ENCODE assay signal across 18 cellular contexts in genomic region chr7:135362871-135363270, GRCh38.
DNase-seq lines count a peak whose midpoint lies in the region; ATAC-seq, FAIRE-seq and TF ChIP-seq lines count a peak whose summit lies in the region.
"Had no signal": no experiment of that assay in that cellular context is flagged by ENCODE, and none has a peak within 500 bp of the region (broad histone marks: within the 10 kb centered on the region; RNA-seq: fewer than 3 reads in every experiment).

No MANE protein-coding gene starts in this region.

- no peaks in the 10 kb centered on the region for H3K36me3 ChIP-seq in KMS-11 (ENCODE audit: insufficient read depth)
- H3K36me3 ChIP-seq in H1 (ENCODE audit: control insufficient read depth in 2 of 4, insufficient read depth in 4 of 4, low read length in 3 of 4), result no peaks in the 10 kb centered on the region; a peak in 2 of 8 replicates
- no peaks in the 10 kb centered on the region for H3K36me3 ChIP-seq in mesendoderm (ENCODE audit: control insufficient read depth, insufficient read depth, low read length)
- no peaks in the 10 kb centered on the region for H3K36me3 ChIP-seq in prostate gland

- H3K23ac ChIP-seq in H1 (ENCODE audit: insufficient read length), result no peak overlapping the region
- H3K23ac ChIP-seq in mesendoderm (ENCODE audit: low read length), result no peak overlapping the region

- no peaks in the 10 kb centered on the region for H3K79me1 ChIP-seq in H1 (ENCODE audit: low read depth, low read length)
- H3K79me1 ChIP-seq in mesendoderm (ENCODE audit: low read length), result no peaks in the 10 kb centered on the region

- H3K23me2 ChIP-seq in H1 (ENCODE audit: low read depth, low read length), result no peaks in the 10 kb centered on the region

- no peak overlapping the region for H2BK12ac ChIP-seq in H1 (ENCODE audit: low read depth, low read length)

- no peak overlapping the region for H2AFZ ChIP-seq in KMS-11 (ENCODE audit: low read depth)
- no peak overlapping the region for H2AFZ ChIP-seq in H1 (ENCODE audit: low read length)

- no peak overlapping the region for H2AK5ac ChIP-seq in H1 (ENCODE audit: low read depth, low read length)
- no peak overlapping the region for H2AK5ac ChIP-seq in mesendoderm (ENCODE audit: low read length)

- no peaks in the 10 kb centered on the region for H3K79me2 ChIP-seq in KMS-11 (ENCODE audit: insufficient read depth, low read depth)
- H3K79me2 ChIP-seq in H1 (ENCODE audit: control insufficient read depth in 1 of 2, insufficient read depth in 2 of 2, low read length in 2 of 2), result no peaks in the 10 kb centered on the region
- H3K79me2 ChIP-seq in mesendoderm (ENCODE audit: control insufficient read depth, insufficient read depth, low read length), result no peaks in the 10 kb centered on the region

- FAIRE-seq in H1 (lab: Jason Lieb, UNC), result no peak
- FAIRE-seq in RCC 7860 (lab: Jason Lieb, UNC), result no peak

- H4K5ac ChIP-seq in H1 (ENCODE audit: insufficient read length, low read depth, low read length) (no peak overlapping the region), mesendoderm (ENCODE audit: low read length) (no peak overlapping the region)

- H2BK120ac ChIP-seq in H1 (replicated peaks; ENCODE audit: low read depth, low read length) (no peak overlapping the region), mesendoderm (ENCODE audit: low read depth, low read length) (no peak overlapping the region)

- no peak for TF ChIP-seq EP300 in H1 (IDR thresholded peaks at IDR 0.05; ENCODE audit: borderline replicate concordance in 1 of 2, low read depth in 2 of 2, low read length in 2 of 2)

- POLR2A ChIA-PET in H1 (lab: Charles Lee; ENCODE audit: partially characterized antibody), result interaction anchor here (0.6 to 1.3 kb wide), 3 partner anchors 9 to 313 kb away, joined by 3 read pairs; no protein-coding TSS in a partner anchor

- H3K56ac ChIP-seq in H1 (replicated peaks; ENCODE audit: insufficient read length, low read depth, low read length) (no peak overlapping the region), mesendoderm (ENCODE audit: low read length) (no peak overlapping the region)

- H3K4me3 ChIP-seq in KMS-11 (IDR thresholded peaks at IDR 0.05; ENCODE audit: insufficient read depth, low read depth, low read length), result no peak overlapping the region
- no peak overlapping the region for H3K4me3 ChIP-seq in H1 (ENCODE audit: extremely low read depth in 1 of 4, insufficient read depth in 2 of 4, low read depth in 3 of 4, low read length in 4 of 4)
- no peak overlapping the region for H3K4me3 ChIP-seq in mesendoderm (ENCODE audit: low read length)
- no peak overlapping the region for H3K4me3 ChIP-seq in prostate gland
- H3K4me3 ChIP-seq: gastroesophageal sphincter, lower lobe of right lung, thoracic aorta had no signal

- TF ChIP-seq CTCF in KMS-11 (conservative IDR thresholded peaks at IDR 0.05; ENCODE audit: low read depth, low read length), result peak; percentile 37
- peak; percentile 60 to 78 (median 75) for TF ChIP-seq CTCF in H1 (IDR thresholded peaks at IDR 0.05; ENCODE audit: control extremely low read depth in 1 of 3, insufficient read depth in 1 of 3, low read depth in 1 of 3, low read length in 3 of 3)
- TF ChIP-seq CTCF in prostate gland (IDR thresholded peaks at IDR 0.05), result no peak

- no peak overlapping the region for H4K91ac ChIP-seq in H1 (replicated peaks; ENCODE audit: insufficient read length, low read length)

- H2BK15ac ChIP-seq in H1 (ENCODE audit: low read length) (no peak overlapping the region), mesendoderm (replicated peaks; ENCODE audit: low read depth) (no peak overlapping the region)

- ATAC-seq in HG02938 (IDR thresholded peaks at IDR 0.05; ENCODE audit: unreplicated experiment), result no peak
- ATAC-seq: activated CD8-positive, alpha-beta memory T cell treated with anti-CD3 and anti-CD28 coated beads, Interleukin-2, amount 10 ng/mL, durations not matched to agents 7 days and 5 days; gastroesophageal sphincter; lower lobe of right lung had no signal

- intact Hi-C loops in prostate gland (cut with DNase I), result no loop called here

- no peak overlapping the region for H3K4ac ChIP-seq in H1 (replicated peaks; ENCODE audit: insufficient read length, low read depth, low read length)
- H3K4ac ChIP-seq in mesendoderm (ENCODE audit: low read depth, low read length), result no peak overlapping the region

- H3K9ac ChIP-seq in KMS-11 (no peak overlapping the region), H1 (replicated peaks in 1 of 4; ENCODE audit: extremely low read depth in 1 of 4, low read depth in 3 of 4, low read length in 3 of 4) (no peak overlapping the region), mesendoderm (ENCODE audit: low read length) (no peak overlapping the region)

- H3K27me3 ChIP-seq in KMS-11 (ENCODE audit: insufficient read depth, low read depth) (no peaks in the 10 kb centered on the region), H1 (replicated peaks in 1 of 4; ENCODE audit: control insufficient read depth in 3 of 4, extremely low read depth in 1 of 4, insufficient read depth in 3 of 4, low read length in 3 of 4) (no peaks in the 10 kb centered on the region), mesendoderm (ENCODE audit: insufficient read depth, low read length, poor library complexity) (no peaks in the 10 kb centered on the region), prostate gland (replicated peaks; ENCODE audit: insufficient read depth) (no peaks in the 10 kb centered on the region)
- H3K27me3 ChIP-seq: gastroesophageal sphincter had no signal

- H3K14ac ChIP-seq in H1 (ENCODE audit: insufficient read length), result no peak overlapping the region

- no peaks in the 10 kb centered on the region for H3K4me1 ChIP-seq in KMS-11 (ENCODE audit: low read depth, poor library complexity, severe bottlenecking)
- no peaks in the 10 kb centered on the region for H3K4me1 ChIP-seq in H1 (replicated peaks in 1 of 4; ENCODE audit: control insufficient read depth in 3 of 4, insufficient read depth in 4 of 4, low read length in 3 of 4)
- no peaks in the 10 kb centered on the region for H3K4me1 ChIP-seq in mesendoderm (ENCODE audit: control insufficient read depth, low read depth, low read length)
- no peaks in the 10 kb centered on the region for H3K4me1 ChIP-seq in prostate gland (replicated peaks)
- H3K4me1 ChIP-seq: lower lobe of right lung had no signal

- DNase-seq in ELF-1 (ENCODE audit: low read depth, low spot score) (peak; percentile 16), H1 (ENCODE audit: low read depth in 1 of 2, low spot score in 2 of 2) (peak in 1 of 2 experiments; percentile 72), mesendoderm (peak; percentile 27), RCC 7860 (ENCODE audit: low spot score) (no peak), NCI-H345 (lab: John Stamatoyannopoulos, UW) (no peak), prostate gland (ENCODE audit: low spot score) (no peak)
- DNase-seq: activated CD8-positive, alpha-beta memory T cell treated with anti-CD3 and anti-CD28 coated beads, Interleukin-2, amount 10 ng/mL, durations not matched to agents 7 days and 5 days; activated gamma-delta T cell; AML-193; Calu3; GDM1; lower lobe of right lung; posterior cingulate gyrus; SHP77 treated with DMSO at 0.1 percent for 48 hours had no signal

- H2BK5ac ChIP-seq in H1 (ENCODE audit: low read depth, low read length) (no peak overlapping the region), mesendoderm (ENCODE audit: low read length) (no peak overlapping the region)

- H4K20me1 ChIP-seq in KMS-11 (ENCODE audit: insufficient read depth), result no peaks in the 10 kb centered on the region
- no peaks in the 10 kb centered on the region for H4K20me1 ChIP-seq in H1 (replicated peaks in 1 of 2; ENCODE audit: control insufficient read depth in 1 of 2, insufficient read depth in 2 of 2, low read length in 2 of 2)

- CTCF ChIA-PET in H1 (lab: Charles Lee; ENCODE audit: partially characterized antibody), result interaction anchor here (0.6 to 6.2 kb wide), 27 partner anchors 8 to 295 kb away, joined by 3 to 61 read pairs (median 4); partner anchors contain the start of gene STRA8

- H3K27ac ChIP-seq in KMS-11 (no peak overlapping the region), H1 (ENCODE audit: low read depth, low read length) (no peak overlapping the region), mesendoderm (ENCODE audit: low read depth, low read length) (no peak overlapping the region), prostate gland (no peak overlapping the region)
- H3K27ac ChIP-seq: gastroesophageal sphincter, lower lobe of right lung, thoracic aorta had no signal

- H2BK20ac ChIP-seq in H1 (ENCODE audit: low read length), result no peak overlapping the region

- no peak overlapping the region for H3K4me2 ChIP-seq in KMS-11
- H3K4me2 ChIP-seq in H1 (ENCODE audit: insufficient read depth in 1 of 2, low read depth in 2 of 2, low read length in 2 of 2), result no peak overlapping the region
- no peak overlapping the region for H3K4me2 ChIP-seq in mesendoderm (ENCODE audit: low read length)

- no peak overlapping the region for H3K18ac ChIP-seq in H1 (ENCODE audit: extremely low read depth, low read length)
- no peak overlapping the region for H3K18ac ChIP-seq in mesendoderm (ENCODE audit: low read length)

- H3K9me3 ChIP-seq in H1 (ENCODE audit: insufficient read depth in 2 of 2, low read depth in 1 of 2, low read length in 1 of 2), result no peaks in the 10 kb centered on the region
- H3K9me3 ChIP-seq in prostate gland, result no peaks in the 10 kb centered on the region
- H3K9me3 ChIP-seq: gastroesophageal sphincter, lower lobe of right lung, thoracic aorta had no signal

- no peak for TF ChIP-seq POLR2A in H1 (IDR thresholded peaks at IDR 0.05; ENCODE audit: control extremely low read depth in 1 of 2, low read depth in 2 of 2, low read length in 2 of 2)
- no peak for TF ChIP-seq POLR2A in prostate gland (IDR thresholded peaks at IDR 0.05)

- WGBS in H1 (ENCODE audit: extremely low coverage in 1 of 2, insufficient coverage in 1 of 2, insufficient read length in 1 of 2, insufficient replicate concordance in 2 of 2, low coverage in 1 of 2, low lambda C conversion rate in 2 of 2, missing lambda C conversion rate in 1 of 2), 2 experiments, result 79% methylated on average over 7 of the region's 7 CpGs; no CpG with 5 or more reads in 1 of the 2 experiments
- no CpG with 5 or more reads among the region's 7 CpGs for WGBS in mesendoderm (ENCODE audit: extremely low coverage, insufficient coverage, low lambda C conversion rate)
- 95% methylated on average over 7 of the region's 7 CpGs for WGBS in prostate gland

- TF ChIP-seq RAD21 in H1 (IDR thresholded peaks at IDR 0.05 in 1 of 2, conservative IDR thresholded peaks at IDR 0.05 in 1 of 2; ENCODE audit: low read depth in 2 of 2, low read length in 2 of 2), result peak; percentile 26 to 44; a peak in 3 of 4 replicates

- H4K8ac ChIP-seq in H1 (ENCODE audit: extremely low read depth, insufficient read depth, low read length) (no peak overlapping the region), mesendoderm (ENCODE audit: low read depth, low read length) (no peak overlapping the region)

TF ChIP-seq in H1, 55 proteins besides CTCF, POLR2A, EP300 and RAD21 (continues in another document):
- TF ChIP-seq ZNF274 (IDR thresholded peaks at IDR 0.05; ENCODE audit: borderline replicate concordance, extremely low read depth, low read length) (no peak), CHD2 (IDR thresholded peaks at IDR 0.05; ENCODE audit: low read length) (no peak), SIN3A (conservative IDR thresholded peaks at IDR 0.05 in 1 of 2, IDR thresholded peaks at IDR 0.05 in 1 of 2; ENCODE audit: low read depth in 1 of 2, low read length in 2 of 2) (no peak), JUN (IDR thresholded peaks at IDR 0.05; ENCODE audit: low read depth, low read length) (no peak), KDM1A (IDR thresholded peaks at IDR 0.05; ENCODE audit: borderline replicate concordance, low read length) (no peak)

Comparison
In these comparisons a context has a peak if more than half of its experiments do, and no peak if none do; other contexts are left out.
1. DNase-seq: peak in ELF-1 (single experiment) and mesendoderm (single experiment); none in RCC 7860 (single experiment), NCI-H345 (single experiment) and prostate gland (single experiment).
2. CTCF ChIP-seq: peak in KMS-11 (single experiment) and H1 (3 of 3); none in prostate gland (0 of 4).